In genomic region chr7:98877146-98877545, GRCh38 we compare ENCODE assay signal across 1 cellular context.
TF ChIP-seq lines count a peak whose summit lies in the region.

No MANE protein-coding gene starts in this region.

TF ChIP-seq in HCT116, 20 proteins besides CTCF, POLR2A, EP300 and RAD21 (continued from another document):
- TF ChIP-seq ZBTB33 (IDR thresholded peaks at IDR 0.05; ENCODE audit: extremely low read depth, insufficient replicate concordance, low read length) = no peak
